In the genomic region with DNA sequence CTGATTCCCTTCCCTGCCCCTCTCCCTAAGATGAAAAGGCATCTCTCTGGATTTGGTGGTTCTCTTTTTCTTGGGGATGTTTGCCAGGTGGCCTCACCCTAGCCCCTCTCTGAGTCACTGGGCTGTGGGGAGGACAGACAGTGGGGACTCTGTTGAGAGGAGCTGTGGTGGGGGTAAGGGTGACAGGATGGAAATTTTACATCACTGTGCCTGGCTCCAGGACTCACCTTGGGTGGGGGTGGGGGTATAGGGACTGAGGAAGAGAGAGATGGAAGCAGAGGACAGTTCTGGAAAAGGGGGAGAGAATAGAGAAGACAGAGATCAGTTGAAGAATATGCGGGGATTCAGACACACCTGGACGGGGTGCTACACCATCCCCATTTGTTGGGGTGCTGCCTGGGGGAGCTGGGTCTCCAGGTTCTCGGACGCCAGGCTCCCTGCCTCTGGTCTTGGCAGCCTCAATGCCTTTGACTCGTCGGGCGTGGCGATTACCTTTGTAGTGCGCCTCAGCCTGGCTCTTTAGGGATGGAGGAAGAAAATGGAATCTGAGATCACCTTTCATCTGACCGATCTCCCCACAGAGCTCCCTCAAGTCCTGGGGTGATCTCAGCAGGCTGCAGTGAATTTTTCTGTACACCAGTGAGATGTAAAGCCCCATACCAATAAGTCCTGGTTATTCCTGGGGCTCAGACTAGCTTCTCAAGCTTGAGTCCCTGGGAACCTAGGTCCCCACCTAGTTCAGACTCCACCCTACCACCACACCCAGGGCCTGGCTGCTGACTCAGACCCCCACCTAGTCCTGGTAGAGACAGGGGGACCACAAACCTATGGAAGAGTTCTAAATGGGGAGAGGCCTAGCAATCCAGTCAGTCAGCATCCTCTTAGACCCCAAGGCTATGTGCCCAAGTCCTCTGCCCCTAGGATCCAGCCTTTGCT, we compare ENCODE assay signal across 17 cellular contexts. TPM values are rescaled to one million over a fixed set of nuclear protein-coding genes. Genes with fewer than 3 reads are reported as not detected.
A peak's percentile ranks its signal among the peaks of the same experiment; 100 is the strongest.
DNase-seq lines count a peak whose midpoint lies in the region; ATAC-seq, FAIRE-seq and TF ChIP-seq lines count a peak whose summit lies in the region.
"Had no signal": no experiment of that assay in that cellular context is flagged by ENCODE, and none has a peak within 500 bp of the region (broad histone marks: within the 10 kb centered on the region; RNA-seq: fewer than 3 reads in every experiment).

No MANE protein-coding gene starts in this region.

- H3K4me1 ChIP-seq in keratinocyte (ENCODE audit: control insufficient read depth, extremely low read depth, insufficient read depth, low read length), result peaks cover 31% of the 10 kb centered on the region

- DNase-seq in left cardiac atrium, result peak; percentile 41
- no peak for DNase-seq in left ventricle myocardium superior
- DNase-seq in activated naive CD8-positive, alpha-beta T cell treated with anti-CD3 and anti-CD28 coated beads for 36 hours, result peak; percentile 40
- no peak for DNase-seq in keratinocyte (ENCODE audit: low read depth, low spot score)
- no peak for DNase-seq in hippocampal formation (lab: John Stamatoyannopoulos, UW)
- DNase-seq in NCI-H446 treated with DMSO at 0.1 percent for 48 hours (lab: John Stamatoyannopoulos, UW), result no peak
- DNase-seq in DMS 273 (lab: John Stamatoyannopoulos, UW; ENCODE audit: unreplicated experiment), result no peak
- DNase-seq in NOMO-1 (lab: John Stamatoyannopoulos, UW; ENCODE audit: unreplicated experiment in 2 of 2), result no peak
- DNase-seq: activated CD4-positive, alpha-beta T cell treated with anti-CD3 and anti-CD28 coated beads, Interleukin-2, amount 50 U/mL, for 1 hour; activated gamma-delta T cell; HFFc6; naive B cell; NCI-H1694; T-cell had no signal

- no peak for TF ChIP-seq CTCF in keratinocyte (optimal IDR thresholded peaks at IDR 0.05 in 1 of 3, IDR thresholded peaks at IDR 0.05 in 1 of 3, conservative IDR thresholded peaks at IDR 0.05 in 1 of 3; ENCODE audit: extremely low read depth in 1 of 3, insufficient read depth in 2 of 3, low read length in 3 of 3)

- ATAC-seq in left cardiac atrium, result no peak
- ATAC-seq in left ventricle myocardium superior, result no peak
- ATAC-seq: T-cell had no signal

- H3K9me3 Mint-ChIP-seq in activated naive CD8-positive, alpha-beta T cell treated with anti-CD3 and anti-CD28 coated beads for 36 hours, result no peaks in the 10 kb centered on the region
- H3K9me3 Mint-ChIP-seq: HFFc6, naive B cell, T-cell had no signal

- H3K27me3 Mint-ChIP-seq in activated naive CD8-positive, alpha-beta T cell treated with anti-CD3 and anti-CD28 coated beads for 36 hours, result no peaks in the 10 kb centered on the region
- H3K27me3 Mint-ChIP-seq: B cell, naive B cell, T-cell had no signal

- H3K36me3 ChIP-seq in keratinocyte (ENCODE audit: control insufficient read depth in 2 of 2, extremely low read depth in 1 of 2, insufficient read depth in 2 of 2, low read length in 2 of 2), result peaks cover 57 to 75% of the 10 kb centered on the region in 2 experiments
- H3K36me3 ChIP-seq: uterus had no signal

- H3K9ac ChIP-seq in keratinocyte (ENCODE audit: control insufficient read depth, extremely low read depth, insufficient read depth, low read length), result peak overlapping the region; percentile 29

- peak overlapping the region; percentile 47 for H3K4me2 ChIP-seq in keratinocyte (ENCODE audit: control insufficient read depth, extremely low read depth, insufficient read depth, low read depth, low read length)

- H3K4me3 Mint-ChIP-seq in activated naive CD8-positive, alpha-beta T cell treated with anti-CD3 and anti-CD28 coated beads for 36 hours, result no peak overlapping the region
- H3K4me3 Mint-ChIP-seq: B cell, HFFc6, naive B cell, T-cell had no signal

- no peak overlapping the region for H3K27ac Mint-ChIP-seq in activated naive CD8-positive, alpha-beta T cell treated with anti-CD3 and anti-CD28 coated beads for 36 hours
- H3K27ac Mint-ChIP-seq: B cell, HFFc6 had no signal

- peaks cover 28% of the 10 kb centered on the region for H3K79me2 ChIP-seq in keratinocyte (ENCODE audit: control insufficient read depth, insufficient read depth, low read length)

- no peaks in the 10 kb centered on the region for H3K36me3 Mint-ChIP-seq in activated naive CD8-positive, alpha-beta T cell treated with anti-CD3 and anti-CD28 coated beads for 36 hours
- H3K36me3 Mint-ChIP-seq: T-cell had no signal

- peaks cover 19% of the 10 kb centered on the region for H3K4me1 Mint-ChIP-seq in activated naive CD8-positive, alpha-beta T cell treated with anti-CD3 and anti-CD28 coated beads for 36 hours

- FAIRE-seq in keratinocyte (lab: Jason Lieb, UNC), result no peak
- FAIRE-seq: colon had no signal

- H3K4me3 ChIP-seq in keratinocyte (ENCODE audit: control insufficient read depth in 2 of 3, extremely low read depth in 1 of 3, insufficient read depth in 2 of 3, low read depth in 1 of 3, low read length in 3 of 3), result no peak overlapping the region
- H3K4me3 ChIP-seq: uterus had no signal

- no peak overlapping the region for H2AFZ ChIP-seq in keratinocyte (ENCODE audit: control insufficient read depth, low read length)

- H3K9me1 ChIP-seq in keratinocyte (ENCODE audit: control insufficient read depth, extremely low read depth, insufficient read depth, low read length), result peaks cover 3% of the 10 kb centered on the region

- H3K27me3 ChIP-seq in keratinocyte (ENCODE audit: control insufficient read depth, extremely low read depth, insufficient read depth, low read length), result no peaks in the 10 kb centered on the region
- H3K27me3 ChIP-seq: uterus had no signal

- dilution Hi-C loops in keratinocyte (cut with MboI; ENCODE audit: extremely low pct_ligation_motif_present, low sequenced_read_pairs), result no loop called here

- H3K27ac ChIP-seq in keratinocyte (ENCODE audit: control insufficient read depth, insufficient read depth, low read length), result peak overlapping the region; percentile 30

- H3K9me3 ChIP-seq in keratinocyte (ENCODE audit: control insufficient read depth, low read depth, low read length), result no peaks in the 10 kb centered on the region
- H3K9me3 ChIP-seq: uterus had no signal

- H4K20me1 ChIP-seq in keratinocyte (ENCODE audit: control insufficient read depth, extremely low read depth, insufficient read depth, low read length), result peaks cover 17% of the 10 kb centered on the region

- intact Hi-C loops in left cardiac atrium (cut with DNase I), result no loop called here
- intact Hi-C loops in left ventricle myocardium superior (cut with micrococcal nuclease), result no loop called here

RNA-seq across cellular contexts. Expression of a gene that starts 9.6 kb away (rescaled TPM):
- total RNA-seq in left cardiac atrium (under 1 TPM; 0.29 to 0.55 TPM), left ventricle myocardium superior (not detected)
- 1 to 10 TPM in 1 of 2 experiments, under 1 TPM in 1; 0.62 to 1.2 TPM for total RNA-seq in activated naive CD8-positive, alpha-beta T cell treated with anti-CD3 and anti-CD28 coated beads for 36 hours
- 0.08 to 0.17 TPM (median 0.12 TPM) in 3 replicates for polyA plus RNA-seq in keratinocyte
- 0.39 TPM for polyA plus RNA-seq in keratinocyte (2011; ENCODE audit: low read depth)
- polyA plus RNA-seq in keratinocyte (2011; cell fraction: cytosol; rRNA removed), result not detected in 2 replicates
- polyA plus RNA-seq in keratinocyte (2011; cell fraction: nucleus; rRNA removed), result 1.2 and 1.7 TPM in 2 replicates
- polyA plus RNA-seq in keratinocyte (2012; ENCODE audit: low replicate concordance), result 0.07 and 0.93 TPM in 2 replicates
- 0.70 TPM in 1 of 3 replicates, not detected in the others for polyA minus RNA-seq in keratinocyte
- polyA minus RNA-seq in keratinocyte (2011; cell fraction: cytosol; rRNA and poly(A)+ RNA removed), result not detected
- 0.21 and 0.39 TPM in 2 replicates for polyA minus RNA-seq in keratinocyte (2011; cell fraction: nucleus; rRNA and poly(A)+ RNA removed)
- total RNA-seq: B cell, HFFc6, T-cell had no signal

RNA-seq across cellular contexts. Expression of a gene that starts 10.6 kb away (rescaled TPM):
- total RNA-seq in left cardiac atrium, result 10 to 100 TPM; 20.4 to 24.2 TPM
- total RNA-seq in left ventricle myocardium superior, result 7.7 TPM
- total RNA-seq in activated naive CD8-positive, alpha-beta T cell treated with anti-CD3 and anti-CD28 coated beads for 36 hours, result 1 to 10 TPM; 1.0 to 1.1 TPM
- 11.4 to 20.1 TPM (median 13.3 TPM) in 3 replicates for polyA plus RNA-seq in keratinocyte
- 64.8 TPM for polyA plus RNA-seq in keratinocyte (2011; ENCODE audit: low read depth)
- polyA plus RNA-seq in keratinocyte (2011; cell fraction: cytosol; rRNA removed), result 18.1 and 42.4 TPM in 2 replicates
- 25.2 and 35.8 TPM in 2 replicates for polyA plus RNA-seq in keratinocyte (2011; cell fraction: nucleus; rRNA removed)
- polyA plus RNA-seq in keratinocyte (2012; ENCODE audit: low replicate concordance), result 77.0 and 80.7 TPM in 2 replicates
- 16.2 to 88.2 TPM (median 23.5 TPM) in 3 replicates for polyA minus RNA-seq in keratinocyte
- polyA minus RNA-seq in keratinocyte (2011; cell fraction: cytosol; rRNA and poly(A)+ RNA removed), result 58.1 TPM
- 26.4 and 36.5 TPM in 2 replicates for polyA minus RNA-seq in keratinocyte (2011; cell fraction: nucleus; rRNA and poly(A)+ RNA removed)

RNA-seq across cellular contexts. Expression of a gene that starts 45.2 kb away (rescaled TPM):
- total RNA-seq in left cardiac atrium (100 to 1,000 TPM in 1 of 2 donors, 10 to 100 TPM in 1; 45.7 to 133 TPM), left ventricle myocardium superior (44.1 TPM)
- 10 to 100 TPM; 18.3 to 20.1 TPM for total RNA-seq in activated naive CD8-positive, alpha-beta T cell treated with anti-CD3 and anti-CD28 coated beads for 36 hours
- polyA plus RNA-seq in keratinocyte, result 47.9 to 107 TPM (median 68.0 TPM) in 3 replicates
- 14.5 TPM for polyA plus RNA-seq in keratinocyte (2011; ENCODE audit: low read depth)
- 25.2 and 31.4 TPM in 2 replicates for polyA plus RNA-seq in keratinocyte (2011; cell fraction: cytosol; rRNA removed)
- 168 and 190 TPM in 2 replicates for polyA plus RNA-seq in keratinocyte (2011; cell fraction: nucleus; rRNA removed)
- polyA plus RNA-seq in keratinocyte (2012; ENCODE audit: low replicate concordance), result 38.3 and 109 TPM in 2 replicates
- polyA minus RNA-seq in keratinocyte, result 127 to 228 TPM (median 141 TPM) in 3 replicates
- polyA minus RNA-seq in keratinocyte (2011; cell fraction: cytosol; rRNA and poly(A)+ RNA removed), result 88.1 TPM
- 246 and 280 TPM in 2 replicates for polyA minus RNA-seq in keratinocyte (2011; cell fraction: nucleus; rRNA and poly(A)+ RNA removed)

RNA-seq across cellular contexts. Expression of a gene that starts 49.0 kb away (rescaled TPM):
- total RNA-seq in left cardiac atrium (100 to 1,000 TPM; 118 to 131 TPM), left ventricle myocardium superior (114 TPM)
- 100 to 1,000 TPM in 1 of 2 experiments, 10 to 100 TPM in 1; 96.3 to 102 TPM for total RNA-seq in activated naive CD8-positive, alpha-beta T cell treated with anti-CD3 and anti-CD28 coated beads for 36 hours
- 208 to 280 TPM (median 237 TPM) in 3 replicates for polyA plus RNA-seq in keratinocyte
- 136 TPM for polyA plus RNA-seq in keratinocyte (2011; ENCODE audit: low read depth)
- 168 and 272 TPM in 2 replicates for polyA plus RNA-seq in keratinocyte (2011; cell fraction: cytosol; rRNA removed)
- polyA plus RNA-seq in keratinocyte (2011; cell fraction: nucleus; rRNA removed), result 102 and 115 TPM in 2 replicates
- polyA plus RNA-seq in keratinocyte (2012; ENCODE audit: low replicate concordance), result 182 and 216 TPM in 2 replicates
- polyA minus RNA-seq in keratinocyte, result 51.4 to 134 TPM (median 129 TPM) in 3 replicates
- 164 TPM for polyA minus RNA-seq in keratinocyte (2011; cell fraction: cytosol; rRNA and poly(A)+ RNA removed)
- polyA minus RNA-seq in keratinocyte (2011; cell fraction: nucleus; rRNA and poly(A)+ RNA removed), result 44.7 and 81.6 TPM in 2 replicates

Comparison
In these comparisons a context has a peak if more than half of its experiments do, and no peak if none do; other contexts are left out.
1. DNase-seq: peak in left cardiac atrium (single experiment) and activated naive CD8-positive, alpha-beta T cell treated with anti-CD3 and anti-CD28 coated beads for 36 hours (single experiment); none in left ventricle myocardium superior (single experiment), keratinocyte (single experiment), hippocampal formation (0 of 2), NCI-H446 treated with DMSO at 0.1 percent for 48 hours (single experiment), DMS 273 (single experiment) and NOMO-1 (0 of 2).